In genomic region chr22:28366856-28367255, GRCh38 we compare ENCODE assay signal across 15 cellular contexts.
A peak's percentile ranks its signal among the peaks of the same experiment; 100 is the strongest.
DNase-seq lines count a peak whose midpoint lies in the region; ATAC-seq lines count a peak whose summit lies in the region.
"Had no signal": no experiment of that assay in that cellular context is flagged by ENCODE, and none has a peak within 500 bp of the region (broad histone marks: within the 10 kb centered on the region; RNA-seq: fewer than 3 reads in every experiment).

No MANE protein-coding gene starts in this region.

- no peak for ATAC-seq in GM18520 (IDR thresholded peaks at IDR 0.05; ENCODE audit: unreplicated experiment)

- DNase-seq in DMS53 (lab: John Stamatoyannopoulos, UW) (peak; percentile 17), DMS53 treated with DMSO at 0.1 percent for 48 hours (lab: John Stamatoyannopoulos, UW; ENCODE audit: unreplicated experiment) (peak; percentile 0), NCI-H146 treated with DMSO at 0.1 percent for 48 hours (lab: John Stamatoyannopoulos, UW; ENCODE audit: unreplicated experiment) (peak; percentile 88), DMS 273 (lab: John Stamatoyannopoulos, UW; ENCODE audit: unreplicated experiment) (no peak)
- DNase-seq: 8988T; ACHN; BE2C; C1 segment of cervical spinal cord; CD4-positive, alpha-beta memory T cell; CD4-positive, CD25-positive, alpha-beta regulatory T cell; CD8-positive, alpha-beta memory T cell; COR-L47; DMS79 treated with DMSO at 0.1 percent for 48 hours; GF-D8 had no signal
